ENCODE assay signal across 14 cellular contexts in genomic region chr10:7532723-7533498, GRCh38.
DNase-seq lines count a peak whose midpoint lies in the region; ATAC-seq and TF ChIP-seq lines count a peak whose summit lies in the region.
"Had no signal": no experiment of that assay in that cellular context is flagged by ENCODE, and none has a peak within 500 bp of the region (broad histone marks: within the 10 kb centered on the region; RNA-seq: fewer than 3 reads in every experiment).

No MANE protein-coding gene starts in this region.

- no peak for ATAC-seq in GM21619 (IDR thresholded peaks at IDR 0.05; ENCODE audit: unreplicated experiment)
- ATAC-seq: CD8-positive, alpha-beta T cell had no signal

- H3K4me1 ChIP-seq in ectodermal cell (ENCODE audit: control insufficient read depth, insufficient read depth, low read length) (no peaks in the 10 kb centered on the region), liver (ENCODE audit: control insufficient read depth in 4 of 4, insufficient read depth in 4 of 4, low read length in 3 of 4) (peaks cover 0 to 4% (median 3%) of the 10 kb centered on the region in 4 donors), neural progenitor cell (peaks cover 15% of the 10 kb centered on the region)
- H3K4me1 ChIP-seq: HAP-1 had no signal

- peak overlapping the region; percentile 19 for H2AFZ ChIP-seq in neural progenitor cell (replicated peaks)
- H2AFZ ChIP-seq: GM23248 had no signal

- peaks cover 18% of the 10 kb centered on the region for H3K4me1 Mint-ChIP-seq in neural progenitor cell
- no peaks in the 10 kb centered on the region for H3K4me1 Mint-ChIP-seq in activated CD4-positive, alpha-beta T cell treated with anti-CD3 and anti-CD28 coated beads, Interleukin-2, amount 10 ng/mL, durations not matched to agents 24 days and 14 days

- no peaks in the 10 kb centered on the region for H3K36me3 ChIP-seq in ectodermal cell (ENCODE audit: control insufficient read depth, insufficient read depth, low read length)
- H3K36me3 ChIP-seq in liver (ENCODE audit: control insufficient read depth in 4 of 4, insufficient read depth in 3 of 4, low read depth in 1 of 4, low read length in 3 of 4): no peaks in the 10 kb centered on the region
- H3K36me3 ChIP-seq in neural progenitor cell: no peaks in the 10 kb centered on the region
- H3K36me3 ChIP-seq: HAP-1 had no signal

- no peaks in the 10 kb centered on the region for H4K20me1 ChIP-seq in neural progenitor cell (ENCODE audit: low read depth)

- peaks cover 5% of the 10 kb centered on the region for H3K27me3 Mint-ChIP-seq in neural progenitor cell (ENCODE audit: insufficient read depth, low read depth)
- peaks cover 18% of the 10 kb centered on the region for H3K27me3 Mint-ChIP-seq in activated CD4-positive, alpha-beta T cell treated with anti-CD3 and anti-CD28 coated beads, Interleukin-2, amount 10 ng/mL, durations not matched to agents 24 days and 14 days

- DNase-seq in neural progenitor cell (ENCODE audit: low spot score) (no peak), NCI-H1105 (lab: John Stamatoyannopoulos, UW) (no peak), SKM-1 treated with dmso at 0.1 percent for 144 hours (lab: John Stamatoyannopoulos, UW; ENCODE audit: unreplicated experiment) (no peak)
- DNase-seq in activated CD4-positive, alpha-beta T cell treated with anti-CD3 and anti-CD28 coated beads, Interleukin-2, amount 10 ng/mL, durations not matched to agents 24 days and 14 days: no peak
- DNase-seq: CD8-positive, alpha-beta T cell; COR-L47; DND-41; GF-D8; GM23248 had no signal

- H3K4me3 ChIP-seq in ectodermal cell (ENCODE audit: insufficient read depth, low read depth, low read length) (no peak overlapping the region), liver (ENCODE audit: low read depth in 1 of 3, low read length in 3 of 3) (no peak overlapping the region), neural progenitor cell (no peak overlapping the region)
- H3K4me3 ChIP-seq: GM23248, HAP-1 had no signal

- H3K27ac ChIP-seq in ectodermal cell (ENCODE audit: insufficient read depth, low read depth, low read length, poor library complexity, severe bottlenecking) (peak overlapping the region; percentile 8), liver (ENCODE audit: low read depth in 1 of 2, low read length in 2 of 2) (no peak overlapping the region), neural progenitor cell (no peak overlapping the region)
- H3K27ac ChIP-seq: GM23248 had no signal

- no peak for TF ChIP-seq RAD21 in liver (IDR thresholded peaks at IDR 0.05)

- no peaks in the 10 kb centered on the region for H3F3A ChIP-seq in neural progenitor cell (ENCODE audit: low read depth)

- no peaks in the 10 kb centered on the region for H3K9me3 ChIP-seq in ectodermal cell (ENCODE audit: control insufficient read depth, low read length)
- peaks cover 0 to under 1% (median 0%) of the 10 kb centered on the region in 4 donors for H3K9me3 ChIP-seq in liver (ENCODE audit: control insufficient read depth in 4 of 4, low read length in 3 of 4)
- no peaks in the 10 kb centered on the region for H3K9me3 ChIP-seq in neural progenitor cell (ENCODE audit: low read depth)
- H3K9me3 ChIP-seq: HAP-1 had no signal

- TF ChIP-seq CTCF in liver (IDR thresholded peaks at IDR 0.05; ENCODE audit: low read depth, low read length, missing input control): no peak
- TF ChIP-seq CTCF in neural progenitor cell (IDR thresholded peaks at IDR 0.05): no peak

- WGBS in ectodermal cell, 2 experiments: 83% methylated on average over 23 of the region's 23 CpGs
- WGBS in liver: 44% methylated on average over 23 of the region's 23 CpGs

- H3K9ac ChIP-seq in liver (ENCODE audit: low read depth in 1 of 2, low read length in 2 of 2): no peak overlapping the region
- no peak overlapping the region for H3K9ac ChIP-seq in neural progenitor cell
- H3K9ac ChIP-seq: GM23248 had no signal

- no peak overlapping the region for H3K4me2 ChIP-seq in neural progenitor cell

- no peaks in the 10 kb centered on the region for H3K36me3 Mint-ChIP-seq in neural progenitor cell
- no peaks in the 10 kb centered on the region for H3K36me3 Mint-ChIP-seq in activated CD4-positive, alpha-beta T cell treated with anti-CD3 and anti-CD28 coated beads, Interleukin-2, amount 10 ng/mL, durations not matched to agents 24 days and 14 days (ENCODE audit: low read depth)
- H3K36me3 Mint-ChIP-seq: CD14-positive monocyte; CD8-positive, alpha-beta T cell had no signal

- H3K9me3 Mint-ChIP-seq in neural progenitor cell: no peaks in the 10 kb centered on the region
- peaks cover 5% of the 10 kb centered on the region for H3K9me3 Mint-ChIP-seq in activated CD4-positive, alpha-beta T cell treated with anti-CD3 and anti-CD28 coated beads, Interleukin-2, amount 10 ng/mL, durations not matched to agents 24 days and 14 days

- no peak overlapping the region for H3K27ac Mint-ChIP-seq in neural progenitor cell
- no peak overlapping the region for H3K27ac Mint-ChIP-seq in activated CD4-positive, alpha-beta T cell treated with anti-CD3 and anti-CD28 coated beads, Interleukin-2, amount 10 ng/mL, durations not matched to agents 24 days and 14 days
- H3K27ac Mint-ChIP-seq: CD14-positive monocyte; CD8-positive, alpha-beta T cell had no signal

- no peaks in the 10 kb centered on the region for H3K79me2 ChIP-seq in neural progenitor cell (ENCODE audit: low read depth)

- no peak overlapping the region for H3K4me3 Mint-ChIP-seq in neural progenitor cell
- H3K4me3 Mint-ChIP-seq in activated CD4-positive, alpha-beta T cell treated with anti-CD3 and anti-CD28 coated beads, Interleukin-2, amount 10 ng/mL, durations not matched to agents 24 days and 14 days: no peak overlapping the region
- H3K4me3 Mint-ChIP-seq: CD8-positive, alpha-beta T cell had no signal

- H3K27me3 ChIP-seq in ectodermal cell (ENCODE audit: control insufficient read depth, insufficient read depth, low read length, poor library complexity, severe bottlenecking): no peaks in the 10 kb centered on the region
- peaks cover 0 to 8% (median 1%) of the 10 kb centered on the region in 4 donors for H3K27me3 ChIP-seq in liver (ENCODE audit: control insufficient read depth in 4 of 4, insufficient read depth in 4 of 4, low read length in 3 of 4)
- no peaks in the 10 kb centered on the region for H3K27me3 ChIP-seq in neural progenitor cell

- intact Hi-C loops in activated CD4-positive, alpha-beta T cell treated with anti-CD3 and anti-CD28 coated beads, Interleukin-2, amount 10 ng/mL, durations not matched to agents 24 days and 14 days (cut with micrococcal nuclease): no loop called here

TF ChIP-seq in liver, 16 proteins besides CTCF, POLR2A, EP300 and RAD21:
- peak; percentile 12 to 34 for TF ChIP-seq HNF4A (conservative IDR thresholded peaks at IDR 0.05)
- no peak for TF ChIP-seq SP1 (IDR thresholded peaks at IDR 0.05)
